ENCODE assay signal across 21 cellular contexts in genomic region chr7:128044064-128044463, GRCh38. TPM values are rescaled to one million over a fixed set of nuclear protein-coding genes. Genes with fewer than 3 reads are reported as not detected.
"Had no signal": no experiment of that assay in that cellular context is flagged by ENCODE, and none has a peak within 500 bp of the region (broad histone marks: within the 10 kb centered on the region; RNA-seq: fewer than 3 reads in every experiment).

No MANE protein-coding gene starts in this region.

- ATAC-seq: activated CD8-positive, alpha-beta memory T cell treated with anti-CD3 and anti-CD28 coated beads, Interleukin-2, amount 10 ng/mL, durations not matched to agents 7 days and 5 days; activated T-helper 17 cell treated with anti-CD3 and anti-CD28 coated beads, Interleukin-2, amount 50 U/mL, for 72 hours; left lobe of liver; stimulated activated naive B cell treated with anti-CD40 and anti-IgM and Interleukin-4, amounts not matched to agents 10 μg/mL and 1 μg/mL and 100 μg/mL, for 72 hours had no signal

- FAIRE-seq: colon, kidney, TTC549 had no signal

- H3K27me3 ChIP-seq: upper lobe of left lung had no signal

- H3K27ac ChIP-seq: cardiac muscle cell, thoracic aorta, upper lobe of left lung had no signal

- H3K4me3 ChIP-seq: cardiac muscle cell, thoracic aorta, upper lobe of left lung had no signal

- H3K36me3 ChIP-seq: cardiac muscle cell, thoracic aorta, upper lobe of left lung had no signal

- H3K4me1 ChIP-seq: upper lobe of left lung had no signal

- H3K9me3 ChIP-seq: thoracic aorta, upper lobe of left lung had no signal

- DNase-seq: activated CD4-positive, alpha-beta memory T cell treated with anti-CD3 and anti-CD28 coated beads, Interleukin-2, amount 10 ng/mL, durations not matched to agents 7 days and 5 days; activated CD4-positive, alpha-beta T cell treated with anti-CD3 and anti-CD28 coated beads for 48 hours; activated CD4-positive, CD25-positive, alpha-beta regulatory T cell; activated CD8-positive, alpha-beta memory T cell treated with anti-CD3 and anti-CD28 coated beads, Interleukin-2, amount 10 ng/mL, durations not matched to agents 7 days and 5 days; activated naive CD4-positive, alpha-beta T cell treated with Interleukin-2 at 50 U/mL for 16 hours; activated naive CD8-positive, alpha-beta T cell treated with anti-CD3 and anti-CD28 coated beads, Interleukin-2, amount 10 ng/mL, durations not matched to agents 7 days and 5 days; amygdala; foreskin melanocyte; glutamatergic neuron; hypothalamus; kidney; nephron progenitor cell; retina; stimulated activated naive B cell treated with anti-CD40 and anti-IgM and Interleukin-4, amounts not matched to agents 10 μg/mL and 1 μg/mL and 100 μg/mL, for 72 hours; upper lobe of left lung had no signal

RNA-seq across cellular contexts. Expression of gene LRRC4, which starts 12.8 kb away (rescaled TPM):
- total RNA-seq: activated CD4-positive, alpha-beta memory T cell treated with anti-CD3 and anti-CD28 coated beads, Interleukin-2, amount 10 ng/mL, durations not matched to agents 7 days and 5 days; activated CD8-positive, alpha-beta memory T cell treated with anti-CD3 and anti-CD28 coated beads, Interleukin-2, amount 10 ng/mL, durations not matched to agents 7 days and 5 days had no signal
